ENCODE assay signal across 22 cellular contexts in genomic region chr12:28938581-28939301, GRCh38.
A peak's percentile ranks its signal among the peaks of the same experiment; 100 is the strongest.
DNase-seq lines count a peak whose midpoint lies in the region; ATAC-seq, FAIRE-seq and TF ChIP-seq lines count a peak whose summit lies in the region.
"Had no signal": no experiment of that assay in that cellular context is flagged by ENCODE, and none has a peak within 500 bp of the region (broad histone marks: within the 10 kb centered on the region; RNA-seq: fewer than 3 reads in every experiment).

No MANE protein-coding gene starts in this region.

- ATAC-seq in HG03280 (IDR thresholded peaks at IDR 0.05; ENCODE audit: unreplicated experiment): no peak
- no peak for ATAC-seq in GM21529 (IDR thresholded peaks at IDR 0.05; ENCODE audit: unreplicated experiment)
- ATAC-seq: left lung, T-helper 17 cell had no signal

- DNase-seq in LNCaP clone FGC (ENCODE audit: low read depth) (peak; percentile 4), NCI-H524 treated with DMSO at 0.1 percent for 48 hours (lab: John Stamatoyannopoulos, UW) (peak; percentile 45), esophagus squamous epithelium (lab: John Stamatoyannopoulos, UW) (no peak), retina (peak; percentile 43), GM12891 (ENCODE audit: insufficient read length, low spot score) (no peak)
- DNase-seq: activated CD4-positive, alpha-beta T cell treated with anti-CD3 and anti-CD28 coated beads, Interleukin-2, amount 50 U/mL, for 1 hour; activated naive CD8-positive, alpha-beta T cell treated with anti-CD3 and anti-CD28 coated beads, Interleukin-2, amount 10 ng/mL, durations not matched to agents 7 days and 5 days; CD4-positive, CD25-positive, alpha-beta regulatory T cell; effector memory CD4-positive, alpha-beta T cell; GF-D8; head of caudate nucleus; left lung; NCI-H1694 treated with DMSO at 0.1 percent for 48 hours; NCI-H446; small intestine; stimulated activated CD4-positive, alpha-beta T cell treated with anti-CD3 and anti-CD28 coated beads, Interleukin-2, amount 100 ng/mL, for 24 hours; T-helper 17 cell; uterus had no signal

- H3K36me3 ChIP-seq in esophagus squamous epithelium: no peaks in the 10 kb centered on the region
- H3K36me3 ChIP-seq: left lung, suprapubic skin, uterus had no signal

- no peaks in the 10 kb centered on the region for H3K27me3 ChIP-seq in esophagus squamous epithelium
- H3K27me3 ChIP-seq: left lung, suprapubic skin, uterus had no signal

- FAIRE-seq in GM12891 (lab: Jason Lieb, UNC): no peak
- FAIRE-seq: small intestine had no signal

- peaks cover 0 to 32% (median 0%) of the 10 kb centered on the region in 3 donors for H3K4me1 ChIP-seq in esophagus squamous epithelium
- H3K4me1 ChIP-seq: left lung, uterus had no signal

- TF ChIP-seq POLR2A in esophagus squamous epithelium (IDR thresholded peaks at IDR 0.05) (no peak), GM12891 (IDR thresholded peaks at IDR 0.05; ENCODE audit: low read depth, low read length) (no peak)

- 67 to 69% methylated on average over 11 of the region's 11 CpGs for WGBS in esophagus squamous epithelium, 2 donors

- no peaks in the 10 kb centered on the region for H3K9me3 ChIP-seq in esophagus squamous epithelium
- H3K9me3 ChIP-seq: left lung, suprapubic skin, uterus had no signal

- H3K27ac ChIP-seq in esophagus squamous epithelium: peak overlapping the region in 3 of 4 donors; percentile 6 to 49 (median 46)
- H3K27ac ChIP-seq: left lung, SK-N-MC, suprapubic skin had no signal

- TF ChIP-seq CTCF in LNCaP clone FGC (IDR thresholded peaks at IDR 0.05; ENCODE audit: control insufficient read depth, extremely low read depth, insufficient read depth): no peak
- TF ChIP-seq CTCF in esophagus squamous epithelium (IDR thresholded peaks at IDR 0.05): no peak

- H3K4me3 ChIP-seq in LNCaP clone FGC (ENCODE audit: low read depth, low read length): no peak overlapping the region
- no peak overlapping the region for H3K4me3 ChIP-seq in esophagus squamous epithelium
- H3K4me3 ChIP-seq: left lung, SK-N-MC, suprapubic skin, uterus had no signal

- intact Hi-C loops in esophagus squamous epithelium (cut with DNase I): no loop called here

TF ChIP-seq in GM12891, 5 proteins besides CTCF, POLR2A, EP300 and RAD21:
- TF ChIP-seq POU2F2 (IDR thresholded peaks at IDR 0.05; ENCODE audit: low read depth, low read length) (no peak), POLR2AphosphoS5 (IDR thresholded peaks at IDR 0.05; ENCODE audit: low read depth, low read length) (no peak), TAF1 (IDR thresholded peaks at IDR 0.05; ENCODE audit: low read depth, low read length) (no peak), PAX5 (IDR thresholded peaks at IDR 0.05; ENCODE audit: insufficient read depth, low read length, severe bottlenecking) (no peak), SPI1 (IDR thresholded peaks at IDR 0.05; ENCODE audit: low read depth, low read length) (no peak)

Comparison
In these comparisons a context has a peak if more than half of its experiments do, and no peak if none do; other contexts are left out.
1. DNase-seq: peak in LNCaP clone FGC (single experiment), NCI-H524 treated with DMSO at 0.1 percent for 48 hours (single experiment) and retina (single experiment); none in esophagus squamous epithelium (single experiment) and GM12891 (single experiment).